ENCODE assay signal across 8 cellular contexts in genomic region chr15:67836477-67836876, GRCh38. TPM values are rescaled to one million over a fixed set of nuclear protein-coding genes. Genes with fewer than 3 reads are reported as not detected.
DNase-seq lines count a peak whose midpoint lies in the region; ATAC-seq and TF ChIP-seq lines count a peak whose summit lies in the region.

No MANE protein-coding gene starts in this region.

- no peak for ATAC-seq in T-helper 17 cell
- ATAC-seq in HG03520 (IDR thresholded peaks at IDR 0.05; ENCODE audit: unreplicated experiment), result no peak

- peak in 4 of 5 donors; percentile 44 to 72 (median 53) for DNase-seq in CD8-positive, alpha-beta memory T cell
- DNase-seq in T-helper 17 cell, result peak in 2 of 3 donors; percentile 35 to 48
- peak; percentile 48 for DNase-seq in cerebellar cortex (ENCODE audit: low spot score)
- no peak for DNase-seq in mesothelial cell of epicardium (ENCODE audit: low spot score in 2 of 2, unreplicated experiment in 2 of 2)
- DNase-seq in tibial nerve (ENCODE audit: low spot score in 2 of 2), result peak in 1 of 2 donors; percentile 72
- DNase-seq in OCI-M2 (lab: John Stamatoyannopoulos, UW; ENCODE audit: unreplicated experiment), result no peak

- peak overlapping the region in 3 of 8 donors; percentile 29 to 87 (median 38) for H3K27ac Mint-ChIP-seq in CD8-positive, alpha-beta memory T cell
- H3K27ac Mint-ChIP-seq in T-helper 17 cell (peak overlapping the region; percentile 67), mesothelial cell of epicardium (no peak overlapping the region)

- peaks cover 49 to 73% (median 56%) of the 10 kb centered on the region in 3 donors for H3K4me1 Mint-ChIP-seq in CD8-positive, alpha-beta memory T cell
- H3K4me1 Mint-ChIP-seq in T-helper 17 cell (peaks cover 45% of the 10 kb centered on the region), mesothelial cell of epicardium (peaks cover 44% of the 10 kb centered on the region)

- H3K27ac ChIP-seq in CD8-positive, alpha-beta memory T cell (ENCODE audit: low read depth, low read length), result no peak overlapping the region
- H3K27ac ChIP-seq in HUES48 (ENCODE audit: low read depth, low read length) (no peak overlapping the region), tibial nerve (no peak overlapping the region)

- peaks cover 0 to 10% (median 0%) of the 10 kb centered on the region in 3 donors for H3K36me3 Mint-ChIP-seq in CD8-positive, alpha-beta memory T cell
- H3K36me3 Mint-ChIP-seq in T-helper 17 cell (ENCODE audit: low read depth) (peaks cover 9% of the 10 kb centered on the region), mesothelial cell of epicardium (no peaks in the 10 kb centered on the region)

- TF ChIP-seq CTCF in mesothelial cell of epicardium (IDR thresholded peaks at IDR 0.05; ENCODE audit: unreplicated experiment), result peak; percentile 92
- peak; percentile 44 to 88 (median 78) for TF ChIP-seq CTCF in tibial nerve (IDR thresholded peaks at IDR 0.05)

- H3K4me1 ChIP-seq in CD8-positive, alpha-beta memory T cell (ENCODE audit: insufficient read depth, low read length), result peaks cover 46% of the 10 kb centered on the region
- peaks cover 46% of the 10 kb centered on the region for H3K4me1 ChIP-seq in HUES48 (ENCODE audit: control insufficient read depth, insufficient read depth, low read length)
- peaks cover 0 to 69% (median 36%) of the 10 kb centered on the region in 4 donors for H3K4me1 ChIP-seq in tibial nerve

- TF ChIP-seq POLR2A in tibial nerve (IDR thresholded peaks at IDR 0.05), result no peak

- POLR2A ChIA-PET in CD8-positive, alpha-beta memory T cell (lab: Charles Lee), result interaction anchor here (0.7 to 2.3 kb wide), 4 partner anchors 13 to 380 kb away, joined by 3 to 9 read pairs (median 3); partner anchors contain the start of gene C15orf61

- peaks cover 0 to 4% (median 3%) of the 10 kb centered on the region in 5 donors for H3K9me3 Mint-ChIP-seq in CD8-positive, alpha-beta memory T cell
- H3K9me3 Mint-ChIP-seq in mesothelial cell of epicardium, result no peaks in the 10 kb centered on the region

- peaks cover 43 to 46% of the 10 kb centered on the region in 2 donors for H3K27me3 Mint-ChIP-seq in CD8-positive, alpha-beta memory T cell
- H3K27me3 Mint-ChIP-seq in T-helper 17 cell (peaks cover 46% of the 10 kb centered on the region), mesothelial cell of epicardium (ENCODE audit: low read depth) (peaks cover 61% of the 10 kb centered on the region)

- WGBS in tibial nerve, 2 donors, result 32 to 35% methylated on average over 8 of the region's 8 CpGs

- H3K9ac ChIP-seq in HUES48 (ENCODE audit: low read depth, low read length), result no peak overlapping the region

- peak overlapping the region; percentile 84 to 93 (median 87) for H3K4me3 Mint-ChIP-seq in CD8-positive, alpha-beta memory T cell
- H3K4me3 Mint-ChIP-seq in T-helper 17 cell (peak overlapping the region; percentile 92), mesothelial cell of epicardium (peak overlapping the region; percentile 57)

- H3K4me3 ChIP-seq in CD8-positive, alpha-beta memory T cell (ENCODE audit: low read length), result peak overlapping the region; percentile 54
- H3K4me3 ChIP-seq in HUES48 (ENCODE audit: low read depth, low read length) (peak overlapping the region; percentile 57), tibial nerve (peak overlapping the region; percentile 4 to 41 (median 31))

- CTCF ChIA-PET in CD8-positive, alpha-beta memory T cell (lab: Charles Lee), result interaction anchor here (0.8 to 4.6 kb wide), 14 partner anchors 9 to 378 kb away, joined by 3 to 55 read pairs (median 4); partner anchors contain the start of gene MAP2K5

- H3K27me3 ChIP-seq in CD8-positive, alpha-beta memory T cell (ENCODE audit: insufficient read depth, low read length, poor library complexity, severe bottlenecking), result peaks cover 39% of the 10 kb centered on the region
- H3K27me3 ChIP-seq in HUES48 (ENCODE audit: control insufficient read depth, insufficient read depth, low read length) (peaks cover 88% of the 10 kb centered on the region), tibial nerve (peaks cover 0 to 48% of the 10 kb centered on the region in 2 donors)

- H3K36me3 ChIP-seq in CD8-positive, alpha-beta memory T cell (ENCODE audit: insufficient read depth, low read length), result no peaks in the 10 kb centered on the region
- H3K36me3 ChIP-seq in HUES48 (ENCODE audit: control insufficient read depth, insufficient read depth, low read length), result no peaks in the 10 kb centered on the region
- no peaks in the 10 kb centered on the region for H3K36me3 ChIP-seq in tibial nerve

- H3K9me3 ChIP-seq in CD8-positive, alpha-beta memory T cell (ENCODE audit: low read length), result no peaks in the 10 kb centered on the region
- no peaks in the 10 kb centered on the region for H3K9me3 ChIP-seq in HUES48 (ENCODE audit: control insufficient read depth, insufficient read depth, low read length)
- no peaks in the 10 kb centered on the region for H3K9me3 ChIP-seq in T-helper 17 cell (ENCODE audit: control insufficient read depth, low read length, poor library complexity, severe bottlenecking)
- no peaks in the 10 kb centered on the region for H3K9me3 ChIP-seq in tibial nerve

- TF ChIP-seq EP300 in tibial nerve (IDR thresholded peaks at IDR 0.05), result no peak

RNA-seq across cellular contexts. Expression of gene RNU6-1, which starts 3.4 kb away (rescaled TPM):
- total RNA-seq in CD8-positive, alpha-beta memory T cell, result not detected
- polyA plus RNA-seq in CD8-positive, alpha-beta memory T cell, result not detected
- total RNA-seq in T-helper 17 cell, result not detected
- total RNA-seq in mesothelial cell of epicardium, result not detected in 3 replicates
- total RNA-seq in tibial nerve, result not detected

RNA-seq across cellular contexts. Expression of gene SKOR1, which starts 11.2 kb away (rescaled TPM):
- total RNA-seq in CD8-positive, alpha-beta memory T cell, result under 1 TPM; 0.15 to 0.16 TPM
- polyA plus RNA-seq in CD8-positive, alpha-beta memory T cell, result 0.06 TPM
- 1 to 10 TPM; 2.2 to 2.7 TPM for total RNA-seq in T-helper 17 cell
- 0.89 to 1.1 TPM (median 1.1 TPM) in 3 replicates for total RNA-seq in mesothelial cell of epicardium
- 1 to 10 TPM in 1 of 4 donors, under 1 TPM in 3; 0.42 to 1.5 (median 0.82) TPM for total RNA-seq in tibial nerve

Comparison
In these comparisons a context has a peak if more than half of its experiments do, and no peak if none do; other contexts are left out.
1. DNase-seq: peak in CD8-positive, alpha-beta memory T cell (4 of 5), T-helper 17 cell (2 of 3) and cerebellar cortex (single experiment); none in mesothelial cell of epicardium (0 of 2) and OCI-M2 (single experiment).
2. Peak in every context shown above with its lines, with median percentiles within 50 percentile points of each other: H3K4me3 ChIP-seq and H3K4me3 Mint-ChIP-seq.